2 cellular contexts compared by ENCODE assay signal in the genomic region with DNA sequence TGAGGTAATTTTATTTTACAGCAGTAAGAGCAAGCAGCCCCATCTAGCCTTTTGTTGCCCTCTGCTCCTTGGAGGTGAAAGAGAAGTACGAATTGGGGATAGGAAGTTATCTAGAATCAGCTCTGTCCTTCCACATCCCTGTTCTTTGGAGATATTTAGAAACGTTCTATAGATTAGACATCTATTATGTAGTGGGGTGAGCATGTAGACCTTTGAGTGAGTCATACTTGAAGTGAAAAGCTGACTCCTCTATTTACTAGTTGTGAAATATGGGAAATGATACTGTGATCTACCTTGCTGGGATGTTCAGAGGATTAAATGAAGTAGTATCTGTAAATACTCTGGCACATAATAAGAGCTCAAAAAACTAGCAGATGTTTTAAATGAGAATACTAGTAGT.
TF ChIP-seq lines count a peak whose summit lies in the region.

No MANE protein-coding gene starts in this region.

TF ChIP-seq in A549, 52 proteins besides CTCF, POLR2A, EP300 and RAD21 (continued from another document):
- TF ChIP-seq, protein P1, sequence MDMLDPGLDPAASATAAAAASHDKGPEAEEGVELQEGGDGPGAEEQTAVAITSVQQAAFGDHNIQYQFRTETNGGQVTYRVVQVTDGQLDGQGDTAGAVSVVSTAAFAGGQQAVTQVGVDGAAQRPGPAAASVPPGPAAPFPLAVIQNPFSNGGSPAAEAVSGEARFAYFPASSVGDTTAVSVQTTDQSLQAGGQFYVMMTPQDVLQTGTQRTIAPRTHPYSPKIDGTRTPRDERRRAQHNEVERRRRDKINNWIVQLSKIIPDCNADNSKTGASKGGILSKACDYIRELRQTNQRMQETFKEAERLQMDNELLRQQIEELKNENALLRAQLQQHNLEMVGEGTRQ (IDR thresholded peaks at IDR 0.05), result no peak
- TF ChIP-seq SREBF2 (IDR thresholded peaks at IDR 0.05) (no peak), HOXB5 (CRISPR knock-in tag; IDR thresholded peaks at IDR 0.05) (no peak), FOSL2 (IDR thresholded peaks at IDR 0.05) (peak; percentile 10; the same call in 1 of the 2 replicates), FOSL2 (CRISPR knock-in tag; IDR thresholded peaks at IDR 0.05) (peak; percentile 58; the same call in 1 of the 2 replicates)
- TF ChIP-seq, protein P2, sequence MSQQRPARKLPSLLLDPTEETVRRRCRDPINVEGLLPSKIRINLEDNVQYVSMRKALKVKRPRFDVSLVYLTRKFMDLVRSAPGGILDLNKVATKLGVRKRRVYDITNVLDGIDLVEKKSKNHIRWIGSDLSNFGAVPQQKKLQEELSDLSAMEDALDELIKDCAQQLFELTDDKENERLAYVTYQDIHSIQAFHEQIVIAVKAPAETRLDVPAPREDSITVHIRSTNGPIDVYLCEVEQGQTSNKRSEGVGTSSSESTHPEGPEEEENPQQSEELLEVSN (IDR thresholded peaks at IDR 0.05; ENCODE audit: borderline replicate concordance, low read depth), result no peak
- TF ChIP-seq, protein P3, sequence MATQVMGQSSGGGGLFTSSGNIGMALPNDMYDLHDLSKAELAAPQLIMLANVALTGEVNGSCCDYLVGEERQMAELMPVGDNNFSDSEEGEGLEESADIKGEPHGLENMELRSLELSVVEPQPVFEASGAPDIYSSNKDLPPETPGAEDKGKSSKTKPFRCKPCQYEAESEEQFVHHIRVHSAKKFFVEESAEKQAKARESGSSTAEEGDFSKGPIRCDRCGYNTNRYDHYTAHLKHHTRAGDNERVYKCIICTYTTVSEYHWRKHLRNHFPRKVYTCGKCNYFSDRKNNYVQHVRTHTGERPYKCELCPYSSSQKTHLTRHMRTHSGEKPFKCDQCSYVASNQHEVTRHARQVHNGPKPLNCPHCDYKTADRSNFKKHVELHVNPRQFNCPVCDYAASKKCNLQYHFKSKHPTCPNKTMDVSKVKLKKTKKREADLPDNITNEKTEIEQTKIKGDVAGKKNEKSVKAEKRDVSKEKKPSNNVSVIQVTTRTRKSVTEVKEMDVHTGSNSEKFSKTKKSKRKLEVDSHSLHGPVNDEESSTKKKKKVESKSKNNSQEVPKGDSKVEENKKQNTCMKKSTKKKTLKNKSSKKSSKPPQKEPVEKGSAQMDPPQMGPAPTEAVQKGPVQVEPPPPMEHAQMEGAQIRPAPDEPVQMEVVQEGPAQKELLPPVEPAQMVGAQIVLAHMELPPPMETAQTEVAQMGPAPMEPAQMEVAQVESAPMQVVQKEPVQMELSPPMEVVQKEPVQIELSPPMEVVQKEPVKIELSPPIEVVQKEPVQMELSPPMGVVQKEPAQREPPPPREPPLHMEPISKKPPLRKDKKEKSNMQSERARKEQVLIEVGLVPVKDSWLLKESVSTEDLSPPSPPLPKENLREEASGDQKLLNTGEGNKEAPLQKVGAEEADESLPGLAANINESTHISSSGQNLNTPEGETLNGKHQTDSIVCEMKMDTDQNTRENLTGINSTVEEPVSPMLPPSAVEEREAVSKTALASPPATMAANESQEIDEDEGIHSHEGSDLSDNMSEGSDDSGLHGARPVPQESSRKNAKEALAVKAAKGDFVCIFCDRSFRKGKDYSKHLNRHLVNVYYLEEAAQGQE (IDR thresholded peaks at IDR 0.05), result no peak

TF ChIP-seq in IMR-90, 13 proteins besides CTCF, POLR2A, EP300 and RAD21 (continued from another document):
- TF ChIP-seq, protein P1 (IDR thresholded peaks at IDR 0.05; ENCODE audit: low read depth, low read length), result no peak
- no peak for TF ChIP-seq RCOR1 (IDR thresholded peaks at IDR 0.05; ENCODE audit: insufficient replicate concordance, low read length)
- TF ChIP-seq CHD1 (IDR thresholded peaks at IDR 0.05; ENCODE audit: low read depth, low read length), result no peak
- TF ChIP-seq BHLHE40 (IDR thresholded peaks at IDR 0.05; ENCODE audit: low read depth, low read length), result no peak
- TF ChIP-seq NFE2L2 (IDR thresholded peaks at IDR 0.05; ENCODE audit: low read depth, low read length), result no peak
- TF ChIP-seq SMC3 (IDR thresholded peaks at IDR 0.05; ENCODE audit: low read depth, low read length), result no peak
- TF ChIP-seq RFX5 (IDR thresholded peaks at IDR 0.05; ENCODE audit: low read depth, low read length), result no peak
- TF ChIP-seq CEBPB (IDR thresholded peaks at IDR 0.05; ENCODE audit: low read depth, low read length), result peak; percentile 51; the same call in 1 of the 2 replicates
- TF ChIP-seq FOS (IDR thresholded peaks at IDR 0.05; ENCODE audit: low read depth, low read length), result peak; percentile 63; the same call in 1 of the 2 replicates
